ENCODE assay signal across 20 cellular contexts in genomic region chr5:104598285-104598684, GRCh38.
"Had no signal": no experiment of that assay in that cellular context is flagged by ENCODE, and none has a peak within 500 bp of the region (broad histone marks: within the 10 kb centered on the region; RNA-seq: fewer than 3 reads in every experiment).

No MANE protein-coding gene starts in this region.

- DNase-seq: effector CD4-positive, alpha-beta T cell; endodermal cell; immature natural killer cell; kidney; left cardiac atrium; left ventricle myocardium superior; mesendoderm; naive thymus-derived CD8-positive, alpha-beta T cell; psoas muscle; retina; right lobe of liver; stimulated activated CD4-positive, alpha-beta T cell treated with anti-CD3 and anti-CD28 coated beads, Interleukin-4, amount 100 ng/mL, for 1 hour; stimulated activated CD8-positive, alpha-beta memory T cell treated with anti-CD3 and anti-CD28 coated beads, Interleukin-4, amount 100 ng/mL, for 48 hours; tibial artery; upper lobe of left lung; uterus had no signal

- H3K36me3 ChIP-seq: neutrophil, right lobe of liver, tibial artery, upper lobe of left lung, uterus had no signal

- H3K4me1 ChIP-seq: psoas muscle, right lobe of liver, tibial artery, upper lobe of left lung, uterus had no signal

- ATAC-seq: left cardiac atrium; left ventricle myocardium superior; naive thymus-derived CD8-positive, alpha-beta T cell; psoas muscle; right lobe of liver; stimulated activated effector memory CD8-positive, alpha-beta T cell treated with anti-CD3 and anti-CD28 coated beads, Interleukin-12 subunit alpha, Interleukin-12 subunit beta, amount 100 ng/mL, for 72 hours had no signal

- H3K9me3 ChIP-seq: neutrophil, psoas muscle, right lobe of liver, uterus had no signal

- H3K4me3 ChIP-seq: coronary artery, lung, psoas muscle, right lobe of liver, tibial artery, upper lobe of left lung, uterus had no signal
